31 cellular contexts compared by ENCODE assay signal in the genomic region with DNA sequence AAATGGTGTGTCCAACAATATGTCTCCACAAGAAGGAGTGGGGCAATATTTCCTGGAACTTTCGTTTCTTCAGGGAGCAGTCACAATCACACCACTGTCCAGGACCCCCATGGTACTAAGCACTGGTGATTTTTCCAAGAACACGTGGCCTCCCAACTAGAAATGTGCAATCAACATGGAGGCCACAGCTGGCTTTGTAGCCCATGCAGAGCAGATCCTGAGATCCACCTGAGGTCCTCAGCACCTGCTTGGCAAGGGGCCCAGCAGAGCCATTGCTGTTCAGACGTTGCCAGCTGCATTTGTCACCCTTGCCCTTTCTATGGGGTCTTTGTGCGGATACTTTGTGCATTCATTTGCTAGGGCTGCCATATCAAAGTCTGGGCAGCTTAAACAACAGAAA.
"Had no signal": no experiment of that assay in that cellular context is flagged by ENCODE, and none has a peak within 500 bp of the region (broad histone marks: within the 10 kb centered on the region; RNA-seq: fewer than 3 reads in every experiment).

No MANE protein-coding gene starts in this region.

- H3K27me3 ChIP-seq: adrenal gland, breast epithelium, SJSA1 had no signal

- H3K27ac ChIP-seq: adrenal gland, body of pancreas, breast epithelium, SJSA1 had no signal

- H3K9me3 ChIP-seq: adrenal gland, body of pancreas, breast epithelium, MG63, SK-N-SH had no signal

- H3K9me3 Mint-ChIP-seq: activated CD4-positive, alpha-beta memory T cell treated with anti-CD3 and anti-CD28 coated beads for 36 hours; activated naive CD4-positive, alpha-beta T cell treated with anti-CD3 and anti-CD28 coated beads for 36 hours; activated T-cell treated with anti-CD3 and anti-CD28 coated beads, Interleukin-2, amount 50 U/mL, for 4 hours; activated T-helper 1 cell treated with anti-CD3 and anti-CD28 coated beads, Interleukin-12 subunit alpha, Interleukin-12 subunit beta, Interleukin-2, Interleukin-4 antibody, amounts not matched to agents 30 ng/mL and 10 ng/mL and 1 ng/mL, durations not matched to agents 14 hours and 24 hours and 36 hours; T-helper 1 cell treated with Interleukin-12 subunit alpha and Interleukin-12 subunit beta and Interleukin-4 antibody, amounts not matched to agents 30 μg/mL and 1 μg/mL, for 36 hours; T-helper 2 cell treated with Interferon-gamma antibody and Interleukin-4, amounts not matched to agents 5 μg/mL and 100 μg/mL, for 36 hours had no signal

- H3K36me3 Mint-ChIP-seq: activated CD4-positive, alpha-beta memory T cell treated with anti-CD3 and anti-CD28 coated beads for 36 hours; activated naive CD4-positive, alpha-beta T cell treated with anti-CD3 and anti-CD28 coated beads, Interleukin-2, amount 50 U/mL, for 72 hours; WTC11 had no signal

- H3K4me1 ChIP-seq: adrenal gland, body of pancreas, breast epithelium, SJSA1 had no signal

- DNase-seq: activated CD4-positive, alpha-beta memory T cell treated with anti-CD3 and anti-CD28 coated beads for 36 hours; activated CD4-positive, alpha-beta T cell treated with anti-CD3 and anti-CD28 coated beads for 36 hours; activated CD4-positive, alpha-beta T cell treated with anti-CD3 and anti-CD28 coated beads, Interleukin-2, amount 50 U/mL, for 1 hour; activated CD8-positive, alpha-beta memory T cell treated with anti-CD3 and anti-CD28 coated beads, Interleukin-2, amount 50 U/mL, for 4 hours; activated gamma-delta T cell treated with Interleukin-2 at 50 U/mL for 16 hours; activated naive CD4-positive, alpha-beta T cell treated with anti-CD3 and anti-CD28 coated beads for 36 hours; activated T-cell treated with anti-CD3 and anti-CD28 coated beads for 4 hours; activated T-cell treated with anti-CD3 and anti-CD28 coated beads, Interleukin-2, amount 50 U/mL, for 4 hours; adrenal gland; body of pancreas; Kasumi-1; KG1; MG63; NCI-H1048; NCI-H1436; NCI-H1694; NCI-H1930; NCI-H2171 treated with DMSO at 0.1 percent for 48 hours; NCI-H2227 treated with DMSO at 0.1 percent for 48 hours; NCI-H446; NCI-H510A treated with DMSO at 0.1 percent for 48 hours; NCI-H526 treated with DMSO at 0.1 percent for 48 hours; OCI-M1; SK-N-SH had no signal

- H3K27ac Mint-ChIP-seq: activated CD4-positive, alpha-beta memory T cell treated with anti-CD3 and anti-CD28 coated beads for 36 hours; activated CD4-positive, alpha-beta T cell treated with anti-CD3 and anti-CD28 coated beads for 36 hours; activated naive CD4-positive, alpha-beta T cell treated with anti-CD3 and anti-CD28 coated beads for 36 hours; activated naive CD4-positive, alpha-beta T cell treated with anti-CD3 and anti-CD28 coated beads, Interleukin-2, amount 50 U/mL, for 72 hours; activated T-helper 1 cell treated with anti-CD3 and anti-CD28 coated beads, Interleukin-12 subunit alpha, Interleukin-12 subunit beta, Interleukin-2, Interleukin-4 antibody, amounts not matched to agents 30 ng/mL and 10 ng/mL and 1 ng/mL, durations not matched to agents 14 hours and 24 hours and 36 hours; T-helper 1 cell treated with Interleukin-12 subunit alpha and Interleukin-12 subunit beta and Interleukin-4 antibody, amounts not matched to agents 30 μg/mL and 1 μg/mL, for 36 hours; T-helper 2 cell treated with Interferon-gamma antibody and Interleukin-4, amounts not matched to agents 5 μg/mL and 100 μg/mL, for 36 hours; WTC11 had no signal

- H3K4me1 Mint-ChIP-seq: activated CD4-positive, alpha-beta T cell treated with anti-CD3 and anti-CD28 coated beads for 36 hours; WTC11 had no signal

- H3K4me3 ChIP-seq: adrenal gland, body of pancreas, breast epithelium, MG63, SJSA1 had no signal

- H3K4me3 Mint-ChIP-seq: activated CD4-positive, alpha-beta memory T cell treated with anti-CD3 and anti-CD28 coated beads for 36 hours; activated CD4-positive, alpha-beta T cell treated with anti-CD3 and anti-CD28 coated beads for 36 hours; activated naive CD4-positive, alpha-beta T cell treated with anti-CD3 and anti-CD28 coated beads for 36 hours; activated T-cell treated with anti-CD3 and anti-CD28 coated beads, Interleukin-2, amount 50 U/mL, for 4 hours; activated T-helper 1 cell treated with anti-CD3 and anti-CD28 coated beads, Interleukin-12 subunit alpha, Interleukin-12 subunit beta, Interleukin-2, Interleukin-4 antibody, amounts not matched to agents 30 ng/mL and 10 ng/mL and 1 ng/mL, durations not matched to agents 14 hours and 24 hours and 36 hours; T-helper 1 cell treated with Interleukin-12 subunit alpha and Interleukin-12 subunit beta and Interleukin-4 antibody, amounts not matched to agents 30 μg/mL and 1 μg/mL, for 36 hours; T-helper 2 cell treated with Interferon-gamma antibody and Interleukin-4, amounts not matched to agents 5 μg/mL and 100 μg/mL, for 36 hours; WTC11 had no signal

- H3K36me3 ChIP-seq: adrenal gland, breast epithelium, MG63, SJSA1 had no signal
